Comparison of ENCODE assay signal across 8 cellular contexts in the genomic region with DNA sequence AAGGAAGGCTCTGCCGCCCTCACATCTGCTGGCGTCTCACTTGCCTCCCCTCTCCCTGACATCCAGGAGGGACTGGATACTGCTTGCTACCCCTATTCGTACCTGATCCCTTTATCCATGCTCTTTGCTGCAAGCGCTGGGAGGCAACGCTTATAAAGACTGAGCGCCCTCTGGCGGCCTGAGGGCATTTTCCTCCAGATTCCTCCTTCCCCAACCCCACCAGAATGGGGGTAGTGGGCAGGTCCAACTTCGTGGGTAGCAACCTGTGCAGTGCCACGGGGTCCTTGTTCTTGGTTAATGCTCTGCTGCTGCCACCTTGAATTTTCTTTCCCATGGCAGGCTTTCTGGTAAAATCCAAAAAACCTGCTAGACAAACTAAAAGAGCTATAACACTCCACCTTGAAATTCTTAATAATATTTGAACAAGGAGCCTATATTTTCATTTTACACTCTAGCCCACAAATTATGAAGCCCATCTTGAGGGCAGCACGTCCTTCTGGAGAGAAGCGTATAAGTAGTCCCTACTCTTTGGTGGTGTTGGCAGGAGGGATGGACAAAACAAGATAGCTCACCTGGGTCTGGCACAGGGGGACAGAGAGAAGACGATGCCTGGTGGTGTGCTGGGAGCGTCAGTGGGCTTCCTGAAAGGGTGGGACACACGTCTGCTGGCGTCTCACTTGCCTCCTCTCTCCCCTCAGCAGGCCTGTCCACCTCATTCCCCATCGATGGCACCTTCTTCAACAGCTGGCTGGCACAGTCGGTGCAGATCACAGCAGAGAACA. TPM values are rescaled to one million over a fixed set of nuclear protein-coding genes. Genes with fewer than 3 reads are reported as not detected.
DNase-seq lines count a peak whose midpoint lies in the region; ATAC-seq and TF ChIP-seq lines count a peak whose summit lies in the region.

No MANE protein-coding gene starts in this region.

- intact Hi-C loops in activated naive CD4-positive, alpha-beta T cell treated with anti-CD3 and anti-CD28 coated beads for 36 hours (cut with micrococcal nuclease): loop anchor here (1.0 to 2.0 kb wide), 4 partner anchors 22 to 275 kb away; no protein-coding TSS in a partner anchor
- intact Hi-C loops in head of caudate nucleus (cut with DNase I): loop anchor here (5.0 to 10.0 kb wide), 2 partner anchors 51 to 393 kb away; partner anchors contain the start of gene JADE2
- intact Hi-C loops in upper lobe of right lung (cut with DNase I): no loop called here

- H3K27ac ChIP-seq in upper lobe of right lung: no peak overlapping the region

- H3K9me3 ChIP-seq in upper lobe of right lung: no peaks in the 10 kb centered on the region

- peaks cover 23% of the 10 kb centered on the region for H3K4me1 ChIP-seq in upper lobe of right lung

- H3K36me3 Mint-ChIP-seq in activated naive CD4-positive, alpha-beta T cell treated with anti-CD3 and anti-CD28 coated beads for 36 hours (ENCODE audit: low read depth): peaks cover 32% of the 10 kb centered on the region

- CTCF ChIA-PET in activated naive CD4-positive, alpha-beta T cell treated with anti-CD3 and anti-CD28 coated beads for 36 hours (lab: Charles Lee): interaction anchor here (0.6 to 2.1 kb wide), 26 partner anchors 9 to 394 kb away, joined by 3 to 19 read pairs (median 4); partner anchors contain the start of genes CDKN2AIPNL and UBE2B

- peak overlapping the region; percentile 69 for H3K27ac Mint-ChIP-seq in activated naive CD4-positive, alpha-beta T cell treated with anti-CD3 and anti-CD28 coated beads for 36 hours

- ATAC-seq in SK-N-SH treated with all-trans-retinoic acid at 6 μM for 48 hours (peak; percentile 86), upper lobe of right lung (peak; percentile 76), HG03354 (IDR thresholded peaks at IDR 0.05; ENCODE audit: poor library complexity, severe bottlenecking, unreplicated experiment) (no peak)

- H3K36me3 ChIP-seq in upper lobe of right lung: peaks cover 79% of the 10 kb centered on the region

- H3K4me3 Mint-ChIP-seq in activated naive CD4-positive, alpha-beta T cell treated with anti-CD3 and anti-CD28 coated beads for 36 hours: no peak overlapping the region

- no peaks in the 10 kb centered on the region for H3K27me3 Mint-ChIP-seq in activated naive CD4-positive, alpha-beta T cell treated with anti-CD3 and anti-CD28 coated beads for 36 hours (ENCODE audit: low read depth)

- peaks cover 15% of the 10 kb centered on the region for H3K4me1 Mint-ChIP-seq in activated naive CD4-positive, alpha-beta T cell treated with anti-CD3 and anti-CD28 coated beads for 36 hours (ENCODE audit: low read depth)

- peak; percentile 83 for TF ChIP-seq CTCF in upper lobe of right lung (IDR thresholded peaks at IDR 0.05)

- no peaks in the 10 kb centered on the region for H3K27me3 ChIP-seq in upper lobe of right lung

- DNase-seq in GM03348 (ENCODE audit: low spot score): peak; percentile 88
- DNase-seq in MV-4-11 (lab: John Stamatoyannopoulos, UW): peak; percentile 41
- DNase-seq in activated naive CD4-positive, alpha-beta T cell treated with anti-CD3 and anti-CD28 coated beads for 36 hours: peak; percentile 91
- DNase-seq in head of caudate nucleus: peak; percentile 69 to 94 (median 86)
- peak; percentile 78 for DNase-seq in pons (ENCODE audit: low spot score)
- DNase-seq in upper lobe of right lung: peak; percentile 89

- no peaks in the 10 kb centered on the region for H3K9me3 Mint-ChIP-seq in activated naive CD4-positive, alpha-beta T cell treated with anti-CD3 and anti-CD28 coated beads for 36 hours

- no peak overlapping the region for H3K4me3 ChIP-seq in upper lobe of right lung

TF ChIP-seq in SK-N-SH treated with all-trans-retinoic acid at 6 μM for 48 hours, 23 proteins besides CTCF, POLR2A, EP300 and RAD21 (continues in another document):
- TF ChIP-seq, protein P1, sequence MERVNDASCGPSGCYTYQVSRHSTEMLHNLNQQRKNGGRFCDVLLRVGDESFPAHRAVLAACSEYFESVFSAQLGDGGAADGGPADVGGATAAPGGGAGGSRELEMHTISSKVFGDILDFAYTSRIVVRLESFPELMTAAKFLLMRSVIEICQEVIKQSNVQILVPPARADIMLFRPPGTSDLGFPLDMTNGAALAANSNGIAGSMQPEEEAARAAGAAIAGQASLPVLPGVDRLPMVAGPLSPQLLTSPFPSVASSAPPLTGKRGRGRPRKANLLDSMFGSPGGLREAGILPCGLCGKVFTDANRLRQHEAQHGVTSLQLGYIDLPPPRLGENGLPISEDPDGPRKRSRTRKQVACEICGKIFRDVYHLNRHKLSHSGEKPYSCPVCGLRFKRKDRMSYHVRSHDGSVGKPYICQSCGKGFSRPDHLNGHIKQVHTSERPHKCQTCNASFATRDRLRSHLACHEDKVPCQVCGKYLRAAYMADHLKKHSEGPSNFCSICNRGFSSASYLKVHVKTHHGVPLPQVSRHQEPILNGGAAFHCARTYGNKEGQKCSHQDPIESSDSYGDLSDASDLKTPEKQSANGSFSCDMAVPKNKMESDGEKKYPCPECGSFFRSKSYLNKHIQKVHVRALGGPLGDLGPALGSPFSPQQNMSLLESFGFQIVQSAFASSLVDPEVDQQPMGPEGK (CRISPR knock-in tag; IDR thresholded peaks at IDR 0.05; ENCODE audit: borderline replicate concordance): no peak
- TF ChIP-seq ZNF565 (CRISPR knock-in tag; conservative IDR thresholded peaks at IDR 0.05; ENCODE audit: low read depth) (no peak), PPARA (CRISPR knock-in tag; IDR thresholded peaks at IDR 0.05; ENCODE audit: borderline replicate concordance) (no peak), BACH2 (CRISPR knock-in tag; IDR thresholded peaks at IDR 0.05; ENCODE audit: borderline replicate concordance) (no peak), TOX (CRISPR knock-in tag; IDR thresholded peaks at IDR 0.05; ENCODE audit: borderline replicate concordance) (no peak), ISL1 (CRISPR knock-in tag; IDR thresholded peaks at IDR 0.05) (no peak), ARNTL (CRISPR knock-in tag; IDR thresholded peaks at IDR 0.05; ENCODE audit: borderline replicate concordance, low read depth) (no peak), GLIS3 (CRISPR knock-in tag; IDR thresholded peaks at IDR 0.05) (no peak), TCF4 (CRISPR knock-in tag; IDR thresholded peaks at IDR 0.05; ENCODE audit: borderline replicate concordance) (no peak), ZFP30 (CRISPR knock-in tag; IDR thresholded peaks at IDR 0.05) (no peak), ZNF8 (CRISPR knock-in tag; IDR thresholded peaks at IDR 0.05) (no peak), CSDC2 (CRISPR knock-in tag; IDR thresholded peaks at IDR 0.05) (no peak), OSR1 (CRISPR knock-in tag; IDR thresholded peaks at IDR 0.05) (no peak), RARB (CRISPR knock-in tag; IDR thresholded peaks at IDR 0.05) (no peak), SNAI2 (CRISPR knock-in tag; IDR thresholded peaks at IDR 0.05) (no peak), ZNF70 (CRISPR knock-in tag; IDR thresholded peaks at IDR 0.05) (no peak)
- TF ChIP-seq, protein P2, sequence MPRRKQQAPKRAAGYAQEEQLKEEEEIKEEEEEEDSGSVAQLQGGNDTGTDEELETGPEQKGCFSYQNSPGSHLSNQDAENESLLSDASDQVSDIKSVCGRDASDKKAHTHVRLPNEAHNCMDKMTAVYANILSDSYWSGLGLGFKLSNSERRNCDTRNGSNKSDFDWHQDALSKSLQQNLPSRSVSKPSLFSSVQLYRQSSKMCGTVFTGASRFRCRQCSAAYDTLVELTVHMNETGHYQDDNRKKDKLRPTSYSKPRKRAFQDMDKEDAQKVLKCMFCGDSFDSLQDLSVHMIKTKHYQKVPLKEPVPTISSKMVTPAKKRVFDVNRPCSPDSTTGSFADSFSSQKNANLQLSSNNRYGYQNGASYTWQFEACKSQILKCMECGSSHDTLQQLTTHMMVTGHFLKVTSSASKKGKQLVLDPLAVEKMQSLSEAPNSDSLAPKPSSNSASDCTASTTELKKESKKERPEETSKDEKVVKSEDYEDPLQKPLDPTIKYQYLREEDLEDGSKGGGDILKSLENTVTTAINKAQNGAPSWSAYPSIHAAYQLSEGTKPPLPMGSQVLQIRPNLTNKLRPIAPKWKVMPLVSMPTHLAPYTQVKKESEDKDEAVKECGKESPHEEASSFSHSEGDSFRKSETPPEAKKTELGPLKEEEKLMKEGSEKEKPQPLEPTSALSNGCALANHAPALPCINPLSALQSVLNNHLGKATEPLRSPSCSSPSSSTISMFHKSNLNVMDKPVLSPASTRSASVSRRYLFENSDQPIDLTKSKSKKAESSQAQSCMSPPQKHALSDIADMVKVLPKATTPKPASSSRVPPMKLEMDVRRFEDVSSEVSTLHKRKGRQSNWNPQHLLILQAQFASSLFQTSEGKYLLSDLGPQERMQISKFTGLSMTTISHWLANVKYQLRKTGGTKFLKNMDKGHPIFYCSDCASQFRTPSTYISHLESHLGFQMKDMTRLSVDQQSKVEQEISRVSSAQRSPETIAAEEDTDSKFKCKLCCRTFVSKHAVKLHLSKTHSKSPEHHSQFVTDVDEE (CRISPR knock-in tag; IDR thresholded peaks at IDR 0.05): no peak
- TF ChIP-seq, protein P3, sequence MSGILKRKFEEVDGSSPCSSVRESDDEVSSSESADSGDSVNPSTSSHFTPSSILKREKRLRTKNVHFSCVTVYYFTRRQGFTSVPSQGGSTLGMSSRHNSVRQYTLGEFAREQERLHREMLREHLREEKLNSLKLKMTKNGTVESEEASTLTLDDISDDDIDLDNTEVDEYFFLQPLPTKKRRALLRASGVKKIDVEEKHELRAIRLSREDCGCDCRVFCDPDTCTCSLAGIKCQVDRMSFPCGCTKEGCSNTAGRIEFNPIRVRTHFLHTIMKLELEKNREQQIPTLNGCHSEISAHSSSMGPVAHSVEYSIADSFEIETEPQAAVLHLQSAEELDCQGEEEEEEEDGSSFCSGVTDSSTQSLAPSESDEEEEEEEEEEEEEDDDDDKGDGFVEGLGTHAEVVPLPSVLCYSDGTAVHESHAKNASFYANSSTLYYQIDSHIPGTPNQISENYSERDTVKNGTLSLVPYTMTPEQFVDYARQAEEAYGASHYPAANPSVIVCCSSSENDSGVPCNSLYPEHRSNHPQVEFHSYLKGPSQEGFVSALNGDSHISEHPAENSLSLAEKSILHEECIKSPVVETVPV (CRISPR knock-in tag; IDR thresholded peaks at IDR 0.05): no peak

RNA-seq across cellular contexts. Expression of gene JADE2, which starts 52.5 kb away (rescaled TPM):
- total RNA-seq in activated naive CD4-positive, alpha-beta T cell treated with anti-CD3 and anti-CD28 coated beads for 36 hours: 10 to 100 TPM; 78.4 to 86.6 TPM
- 86.7 TPM for total RNA-seq in upper lobe of right lung

RNA-seq across cellular contexts. Expression of gene SAR1B, which starts 54.6 kb away (rescaled TPM):
- total RNA-seq in activated naive CD4-positive, alpha-beta T cell treated with anti-CD3 and anti-CD28 coated beads for 36 hours: 10 to 100 TPM; 42.5 to 42.8 TPM
- total RNA-seq in upper lobe of right lung: 75.9 TPM

Comparison
In these comparisons a context has a peak if more than half of its experiments do, and no peak if none do; other contexts are left out.
1. DNase-seq: peak in every context shown above with its lines; median percentile 91 in activated naive CD4-positive, alpha-beta T cell treated with anti-CD3 and anti-CD28 coated beads for 36 hours; 89 in upper lobe of right lung; 88 in GM03348; 86 in head of caudate nucleus; 78 in pons; 41 in MV-4-11.